In the genomic region with DNA sequence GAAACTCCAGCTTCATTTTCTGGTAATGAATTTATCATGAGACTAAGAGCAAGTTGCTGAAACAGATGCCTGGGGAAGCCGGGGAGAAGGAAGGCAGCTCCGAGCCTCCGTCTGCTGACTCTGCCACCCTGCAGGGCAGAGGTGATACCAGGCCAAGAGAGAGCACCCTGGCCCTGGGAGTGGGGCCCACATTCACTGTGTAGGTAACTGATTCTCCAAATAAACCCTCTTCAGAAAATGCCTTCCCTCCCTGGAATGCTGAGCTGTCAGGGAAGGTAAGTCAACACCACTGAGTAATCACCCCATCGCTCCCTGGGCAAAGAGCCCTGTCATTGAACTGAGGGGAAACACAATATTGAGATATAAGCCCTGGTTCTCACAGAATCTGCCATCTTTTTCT, we compare ENCODE assay signal across 22 cellular contexts.
"Had no signal": no experiment of that assay in that cellular context is flagged by ENCODE, and none has a peak within 500 bp of the region (broad histone marks: within the 10 kb centered on the region; RNA-seq: fewer than 3 reads in every experiment).

No MANE protein-coding gene starts in this region.

- H3K4me1 ChIP-seq: left lung, parathyroid adenoma, sigmoid colon, transverse colon had no signal

- H3K27me3 ChIP-seq: hepatocyte, left lung, neutrophil, sigmoid colon, transverse colon had no signal

- H3K36me3 Mint-ChIP-seq: activated naive CD4-positive, alpha-beta T cell treated with anti-CD3 and anti-CD28 coated beads, Interleukin-2, amount 10 ng/mL, durations not matched to agents 7 days and 5 days; immature natural killer cell; stimulated activated naive B cell treated with anti-CD40 and anti-IgM and Interleukin-4, amounts not matched to agents 10 μg/mL and 1 μg/mL and 100 μg/mL, for 72 hours had no signal

- H3K9me3 ChIP-seq: left lung, neutrophil, sigmoid colon, transverse colon had no signal

- H2AFZ ChIP-seq: hepatocyte, parathyroid adenoma had no signal

- H3K4me2 ChIP-seq: hepatocyte had no signal

- H3K9ac ChIP-seq: parathyroid adenoma had no signal

- H3K27ac Mint-ChIP-seq: activated B cell treated with CpG ODN at 0.5 μM for 24 hours; activated naive CD4-positive, alpha-beta T cell treated with anti-CD3 and anti-CD28 coated beads, Interleukin-2, amount 10 ng/mL, durations not matched to agents 7 days and 5 days; dendritic cell treated with granulocyte-macrophage colony-stimulating factor and Interleukin-4, amounts not matched to agents 40 ng/mL and 50 ng/mL, for 4 days; immature natural killer cell; nephron; stimulated activated naive B cell treated with anti-CD40 and anti-IgM and Interleukin-4, amounts not matched to agents 10 μg/mL and 1 μg/mL and 100 μg/mL, for 72 hours had no signal

- H3K27me3 Mint-ChIP-seq: activated B cell treated with CpG ODN at 0.5 μM for 24 hours; activated naive CD4-positive, alpha-beta T cell treated with anti-CD3 and anti-CD28 coated beads, Interleukin-2, amount 10 ng/mL, durations not matched to agents 7 days and 5 days; dendritic cell treated with granulocyte-macrophage colony-stimulating factor and Interleukin-4, amounts not matched to agents 40 ng/mL and 50 ng/mL, for 4 days; stimulated activated naive B cell treated with anti-CD40 and anti-IgM and Interleukin-4, amounts not matched to agents 10 μg/mL and 1 μg/mL and 100 μg/mL, for 72 hours had no signal

- H3K4me3 ChIP-seq: hepatocyte, left lung, sigmoid colon, transverse colon had no signal

- DNase-seq: activated B cell treated with CpG ODN at 0.5 μM for 24 hours; activated CD4-positive, alpha-beta T cell treated with anti-CD3 and anti-CD28 coated beads for 4 hours; activated CD4-positive, alpha-beta T cell treated with anti-CD3 and anti-CD28 coated beads, Interleukin-2, amount 50 U/mL, for 48 hours; activated naive CD4-positive, alpha-beta T cell treated with anti-CD3 and anti-CD28 coated beads, Interleukin-2, amount 10 ng/mL, durations not matched to agents 7 days and 5 days; activated T-cell treated with anti-CD3 and anti-CD28 coated beads, Interleukin-2, amount 50 U/mL, for 48 hours; amygdala; effector CD4-positive, alpha-beta T cell; foreskin fibroblast; immature natural killer cell; left lung; mammary epithelial cell; sigmoid colon; stimulated activated CD4-positive, alpha-beta T cell treated with anti-CD3 and anti-CD28 coated beads, Interleukin-2, amount 100 ng/mL, for 48 hours; stimulated activated CD8-positive, alpha-beta memory T cell treated with anti-CD3 and anti-CD28 coated beads, Interleukin-4, amount 100 ng/mL, for 48 hours; stimulated activated naive B cell treated with anti-CD40 and anti-IgM and Interleukin-4, amounts not matched to agents 10 μg/mL and 1 μg/mL and 100 μg/mL, for 72 hours; T-helper 1 cell; transverse colon had no signal

- H3K4me3 Mint-ChIP-seq: activated B cell treated with CpG ODN at 0.5 μM for 24 hours; activated naive CD4-positive, alpha-beta T cell treated with anti-CD3 and anti-CD28 coated beads, Interleukin-2, amount 10 ng/mL, durations not matched to agents 7 days and 5 days; dendritic cell treated with granulocyte-macrophage colony-stimulating factor and Interleukin-4, amounts not matched to agents 40 ng/mL and 50 ng/mL, for 4 days; immature natural killer cell; nephron; stimulated activated naive B cell treated with anti-CD40 and anti-IgM and Interleukin-4, amounts not matched to agents 10 μg/mL and 1 μg/mL and 100 μg/mL, for 72 hours had no signal

- H3K36me3 ChIP-seq: left lung, neutrophil, sigmoid colon, transverse colon had no signal

- H3K27ac ChIP-seq: hepatocyte, left lung, neutrophil, parathyroid adenoma, sigmoid colon, transverse colon had no signal

- H3K4me1 Mint-ChIP-seq: activated B cell treated with CpG ODN at 0.5 μM for 24 hours; activated naive CD4-positive, alpha-beta T cell treated with anti-CD3 and anti-CD28 coated beads, Interleukin-2, amount 10 ng/mL, durations not matched to agents 7 days and 5 days; immature natural killer cell; nephron; stimulated activated naive B cell treated with anti-CD40 and anti-IgM and Interleukin-4, amounts not matched to agents 10 μg/mL and 1 μg/mL and 100 μg/mL, for 72 hours had no signal

- H3K9me3 Mint-ChIP-seq: activated naive CD4-positive, alpha-beta T cell treated with anti-CD3 and anti-CD28 coated beads, Interleukin-2, amount 10 ng/mL, durations not matched to agents 7 days and 5 days; nephron; stimulated activated naive B cell treated with anti-CD40 and anti-IgM and Interleukin-4, amounts not matched to agents 10 μg/mL and 1 μg/mL and 100 μg/mL, for 72 hours had no signal

- H3K79me2 ChIP-seq: hepatocyte, parathyroid adenoma had no signal
